ENCODE assay signal across 9 cellular contexts in the genomic region with DNA sequence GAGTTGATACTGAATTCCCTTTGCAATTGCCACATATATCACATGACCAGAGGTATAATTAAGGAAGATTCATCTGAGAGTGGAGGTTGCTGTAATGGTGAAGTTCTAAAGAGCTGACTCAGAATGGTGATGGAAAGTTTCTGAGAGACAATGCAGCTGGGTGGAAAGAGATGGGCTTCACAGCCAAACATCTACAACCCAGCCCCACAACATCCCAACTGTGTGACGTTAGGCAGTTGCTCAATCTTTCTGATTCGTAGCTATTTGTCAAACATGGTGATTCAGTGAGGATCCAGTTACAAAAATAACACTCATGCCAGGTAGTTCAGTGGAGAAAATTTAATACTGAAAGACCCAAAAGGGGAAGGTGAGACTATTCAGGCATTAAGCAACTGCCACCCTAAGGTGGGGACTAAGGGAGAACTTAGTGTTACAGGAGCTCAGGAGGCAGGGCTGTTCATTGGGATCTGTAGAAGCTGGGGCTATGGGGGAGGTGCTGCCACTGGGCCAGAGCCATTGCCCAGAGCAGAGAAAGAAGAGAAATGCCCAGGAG. TPM values are rescaled to one million over a fixed set of nuclear protein-coding genes. Genes with fewer than 3 reads are reported as not detected.
DNase-seq lines count a peak whose midpoint lies in the region; ATAC-seq and TF ChIP-seq lines count a peak whose summit lies in the region.
"Had no signal": no experiment of that assay in that cellular context is flagged by ENCODE, and none has a peak within 500 bp of the region (broad histone marks: within the 10 kb centered on the region; RNA-seq: fewer than 3 reads in every experiment).

No MANE protein-coding gene starts in this region.

- no peaks in the 10 kb centered on the region for H3K79me2 ChIP-seq in PC-3 (ENCODE audit: low read length)

- H3K4me1 ChIP-seq in PC-3 (ENCODE audit: insufficient read depth, low read length) (peaks cover 21% of the 10 kb centered on the region), suprapubic skin (peaks cover 24% of the 10 kb centered on the region)

- H3K9me3 ChIP-seq in PC-3 (ENCODE audit: low read length) (no peaks in the 10 kb centered on the region), suprapubic skin (no peaks in the 10 kb centered on the region)

- no peaks in the 10 kb centered on the region for H3K27me3 Mint-ChIP-seq in activated CD4-positive, alpha-beta T cell treated with anti-CD3 and anti-CD28 coated beads, Interleukin-2, amount 10 ng/mL, durations not matched to agents 24 days and 14 days
- no peaks in the 10 kb centered on the region for H3K27me3 Mint-ChIP-seq in activated CD4-positive, alpha-beta T cell treated with anti-CD3 and anti-CD28 coated beads, Interleukin-2, amount 10 ng/mL, durations not matched to agents 7 days and 5 days

- CTCF ChIA-PET in activated CD4-positive, alpha-beta T cell treated with anti-CD3 and anti-CD28 coated beads, Interleukin-2, amount 10 ng/mL, durations not matched to agents 7 days and 5 days (lab: Charles Lee): interaction anchor here (0.7 to 1.3 kb wide), 4 partner anchors 78 to 195 kb away, joined by 3 to 4 read pairs (median 3); no protein-coding TSS in a partner anchor
- CTCF ChIA-PET in PC-3 (lab: Charles Lee): no interaction called here

- no TSS peak for BruUV-seq in PC-3 (replicated peaks; lab: Mats Ljungman, UMichigan)

- H3K36me3 ChIP-seq in PC-3 (ENCODE audit: low read depth, low read length) (no peaks in the 10 kb centered on the region), suprapubic skin (peaks cover 4% of the 10 kb centered on the region)

- POLR2A ChIA-PET in activated CD4-positive, alpha-beta T cell treated with anti-CD3 and anti-CD28 coated beads, Interleukin-2, amount 10 ng/mL, durations not matched to agents 7 days and 5 days (lab: Charles Lee): no interaction called here
- POLR2A ChIA-PET in PC-3 (lab: Charles Lee; ENCODE audit: unreplicated experiment): interaction anchor here (0.5 kb wide), 1 partner anchor 27 kb away, joined by 3 read pairs; no protein-coding TSS in a partner anchor

- H3K9me3 Mint-ChIP-seq in activated CD4-positive, alpha-beta T cell treated with anti-CD3 and anti-CD28 coated beads, Interleukin-2, amount 10 ng/mL, durations not matched to agents 24 days and 14 days: no peaks in the 10 kb centered on the region
- H3K9me3 Mint-ChIP-seq in activated CD4-positive, alpha-beta T cell treated with anti-CD3 and anti-CD28 coated beads, Interleukin-2, amount 10 ng/mL, durations not matched to agents 7 days and 5 days: no peaks in the 10 kb centered on the region
- H3K9me3 Mint-ChIP-seq: nephron had no signal

- H3K9me2 ChIP-seq in PC-3 (replicated peaks; ENCODE audit: low read length): no peaks in the 10 kb centered on the region

- intact Hi-C loops in activated CD4-positive, alpha-beta T cell treated with anti-CD3 and anti-CD28 coated beads, Interleukin-2, amount 10 ng/mL, durations not matched to agents 24 days and 14 days (cut with micrococcal nuclease): no loop called here
- intact Hi-C loops in PC-3 (cut with micrococcal nuclease): no loop called here

- ATAC-seq in PC-3 (peak; percentile 80), GM18505 (IDR thresholded peaks at IDR 0.05; ENCODE audit: unreplicated experiment) (no peak)

- no peaks in the 10 kb centered on the region for H4K20me1 ChIP-seq in PC-3 (ENCODE audit: low read length)

- H3K27ac ChIP-seq in PC-3 (ENCODE audit: low read length) (peak overlapping the region; percentile 80), suprapubic skin (peak overlapping the region; percentile 81)

- H2AFZ ChIP-seq in PC-3 (ENCODE audit: low read length): no peak overlapping the region

- no peak for TF ChIP-seq POLR2A in suprapubic skin (IDR thresholded peaks at IDR 0.05)
- no peak for TF ChIP-seq POLR2A in GM18505 (IDR thresholded peaks at IDR 0.05; ENCODE audit: borderline replicate concordance, extremely low read depth, insufficient read depth, insufficient read length)

- peaks cover 2% of the 10 kb centered on the region for H3K36me3 Mint-ChIP-seq in activated CD4-positive, alpha-beta T cell treated with anti-CD3 and anti-CD28 coated beads, Interleukin-2, amount 10 ng/mL, durations not matched to agents 24 days and 14 days (ENCODE audit: low read depth)
- H3K36me3 Mint-ChIP-seq in activated CD4-positive, alpha-beta T cell treated with anti-CD3 and anti-CD28 coated beads, Interleukin-2, amount 10 ng/mL, durations not matched to agents 7 days and 5 days (ENCODE audit: low read depth): peaks cover 6% of the 10 kb centered on the region

- H3K4me3 Mint-ChIP-seq in activated CD4-positive, alpha-beta T cell treated with anti-CD3 and anti-CD28 coated beads, Interleukin-2, amount 10 ng/mL, durations not matched to agents 24 days and 14 days: no peak overlapping the region
- H3K4me3 Mint-ChIP-seq in activated CD4-positive, alpha-beta T cell treated with anti-CD3 and anti-CD28 coated beads, Interleukin-2, amount 10 ng/mL, durations not matched to agents 7 days and 5 days: no peak overlapping the region
- H3K4me3 Mint-ChIP-seq: nephron had no signal

- H3F3A ChIP-seq in PC-3 (ENCODE audit: low read length, unreplicated experiment): peaks cover 4% of the 10 kb centered on the region

- no peak overlapping the region for H3K4me3 ChIP-seq in PC-3 (ENCODE audit: low read length)
- H3K4me3 ChIP-seq in foreskin fibroblast (ENCODE audit: low read depth in 1 of 2, low read length in 2 of 2): no peak overlapping the region
- H3K4me3 ChIP-seq in suprapubic skin: no peak overlapping the region

- TF ChIP-seq EP300 in suprapubic skin (IDR thresholded peaks at IDR 0.05): no peak

- H3K4me1 Mint-ChIP-seq in activated CD4-positive, alpha-beta T cell treated with anti-CD3 and anti-CD28 coated beads, Interleukin-2, amount 10 ng/mL, durations not matched to agents 24 days and 14 days: peaks cover 13% of the 10 kb centered on the region
- H3K4me1 Mint-ChIP-seq in activated CD4-positive, alpha-beta T cell treated with anti-CD3 and anti-CD28 coated beads, Interleukin-2, amount 10 ng/mL, durations not matched to agents 7 days and 5 days: peaks cover 5% of the 10 kb centered on the region
- H3K4me1 Mint-ChIP-seq: nephron had no signal

- no peak for DNase-seq in activated CD4-positive, alpha-beta T cell treated with anti-CD3 and anti-CD28 coated beads, Interleukin-2, amount 10 ng/mL, durations not matched to agents 24 days and 14 days
- no peak for DNase-seq in activated CD4-positive, alpha-beta T cell treated with anti-CD3 and anti-CD28 coated beads, Interleukin-2, amount 10 ng/mL, durations not matched to agents 7 days and 5 days
- peak; percentile 95 for DNase-seq in PC-3
- DNase-seq in foreskin fibroblast: peak; percentile 97 to 98
- DNase-seq in suprapubic skin (ENCODE audit: low spot score in 2 of 2): peak in 1 of 2 donors; percentile 72
- no peak for DNase-seq in OCI-M1 (lab: John Stamatoyannopoulos, UW)
- DNase-seq in activated CD8-positive, alpha-beta memory T cell treated with anti-CD3 and anti-CD28 coated beads, Interleukin-2, amount 50 U/mL, for 4 hours: no peak

- H3K27me3 ChIP-seq in PC-3 (ENCODE audit: low read length): no peaks in the 10 kb centered on the region
- no peaks in the 10 kb centered on the region for H3K27me3 ChIP-seq in suprapubic skin

- 6% methylated on average over 2 of the region's 2 CpGs for whole genome bisulfite sequencing in suprapubic skin

- peak overlapping the region; percentile 82 for H3K27ac Mint-ChIP-seq in activated CD4-positive, alpha-beta T cell treated with anti-CD3 and anti-CD28 coated beads, Interleukin-2, amount 10 ng/mL, durations not matched to agents 24 days and 14 days
- no peak overlapping the region for H3K27ac Mint-ChIP-seq in activated CD4-positive, alpha-beta T cell treated with anti-CD3 and anti-CD28 coated beads, Interleukin-2, amount 10 ng/mL, durations not matched to agents 7 days and 5 days
- H3K27ac Mint-ChIP-seq: nephron had no signal

- peak overlapping the region; percentile 36; the same call in 1 of the 2 replicates for H3K9ac ChIP-seq in PC-3 (ENCODE audit: low read length)

- peak overlapping the region; percentile 61 for H3K4me2 ChIP-seq in PC-3 (ENCODE audit: low read length)

- no peak for TF ChIP-seq CTCF in PC-3 (conservative IDR thresholded peaks at IDR 0.05; ENCODE audit: low read depth, low read length)
- no peak for TF ChIP-seq CTCF in foreskin fibroblast (IDR thresholded peaks at IDR 0.05; ENCODE audit: low read depth, low read length)
- no peak for TF ChIP-seq CTCF in suprapubic skin (IDR thresholded peaks at IDR 0.05)

RNA-seq across cellular contexts. Expression of a gene that starts 6.9 kb away (rescaled TPM):
- total RNA-seq in activated CD4-positive, alpha-beta T cell treated with anti-CD3 and anti-CD28 coated beads, Interleukin-2, amount 10 ng/mL, durations not matched to agents 24 days and 14 days: 44.0 and 44.3 TPM in 2 replicates
- total RNA-seq in activated CD4-positive, alpha-beta T cell treated with anti-CD3 and anti-CD28 coated beads, Interleukin-2, amount 10 ng/mL, durations not matched to agents 7 days and 5 days: 10 to 100 TPM; 71.4 to 74.5 TPM
- total RNA-seq in PC-3 (2014; rRNA removed) (8.1 and 9.4 TPM in 2 replicates), suprapubic skin (100 to 1,000 TPM in 2 of 4 donors, 10 to 100 TPM in 2; 67.2 to 175 (median 103) TPM)

RNA-seq across cellular contexts. Expression of a gene that starts 35.7 kb away (rescaled TPM):
- not detected in 2 replicates for total RNA-seq in activated CD4-positive, alpha-beta T cell treated with anti-CD3 and anti-CD28 coated beads, Interleukin-2, amount 10 ng/mL, durations not matched to agents 24 days and 14 days
- total RNA-seq in activated CD4-positive, alpha-beta T cell treated with anti-CD3 and anti-CD28 coated beads, Interleukin-2, amount 10 ng/mL, durations not matched to agents 7 days and 5 days: not detected
- total RNA-seq in PC-3 (2014; rRNA removed) (1.8 and 2.0 TPM in 2 replicates), suprapubic skin (1 to 10 TPM in 2 of 4 donors, under 1 TPM in 1, not detected in 1; 0.83 to 2.4 (median 1.4) TPM)

Comparison
In these comparisons a context has a peak if more than half of its experiments do, and no peak if none do; other contexts are left out.
1. DNase-seq: peak in PC-3 (single experiment) and foreskin fibroblast (2 of 2); none in activated CD4-positive, alpha-beta T cell treated with anti-CD3 and anti-CD28 coated beads, Interleukin-2, amount 10 ng/mL, durations not matched to agents 24 days and 14 days (single experiment), activated CD4-positive, alpha-beta T cell treated with anti-CD3 and anti-CD28 coated beads, Interleukin-2, amount 10 ng/mL, durations not matched to agents 7 days and 5 days (single experiment), OCI-M1 (single experiment) and activated CD8-positive, alpha-beta memory T cell treated with anti-CD3 and anti-CD28 coated beads, Interleukin-2, amount 50 U/mL, for 4 hours (single experiment).